In genomic region chr7:127809285-127809702, GRCh38 we compare ENCODE assay signal across 11 cellular contexts.
A peak's percentile ranks its signal among the peaks of the same experiment; 100 is the strongest.
DNase-seq lines count a peak whose midpoint lies in the region; ATAC-seq and TF ChIP-seq lines count a peak whose summit lies in the region.
"Had no signal": no experiment of that assay in that cellular context is flagged by ENCODE, and none has a peak within 500 bp of the region (broad histone marks: within the 10 kb centered on the region; RNA-seq: fewer than 3 reads in every experiment).

No MANE protein-coding gene starts in this region.

- no peaks in the 10 kb centered on the region for H3K27me3 Mint-ChIP-seq in activated CD4-positive, alpha-beta T cell treated with anti-CD3 and anti-CD28 coated beads for 36 hours
- H3K27me3 Mint-ChIP-seq in endothelial cell (ENCODE audit: unreplicated experiment), result peaks cover 6% of the 10 kb centered on the region
- no peaks in the 10 kb centered on the region for H3K27me3 Mint-ChIP-seq in progenitor cell of endocrine pancreas
- H3K27me3 Mint-ChIP-seq: IgD-negative memory B cell had no signal

- intact Hi-C loops in activated CD4-positive, alpha-beta T cell treated with anti-CD3 and anti-CD28 coated beads for 36 hours (cut with DNase I, micrococcal nuclease), result no loop called here

- H3K4me3 Mint-ChIP-seq in activated CD4-positive, alpha-beta T cell treated with anti-CD3 and anti-CD28 coated beads for 36 hours, result no peak overlapping the region
- no peak overlapping the region for H3K4me3 Mint-ChIP-seq in endothelial cell (ENCODE audit: unreplicated experiment)
- H3K4me3 Mint-ChIP-seq in progenitor cell of endocrine pancreas (ENCODE audit: low read depth), result no peak overlapping the region
- H3K4me3 Mint-ChIP-seq: IgD-negative memory B cell; mesothelial cell of epicardium; T-helper 1 cell treated with Interleukin-12 subunit alpha and Interleukin-12 subunit beta and Interleukin-4 antibody, amounts not matched to agents 30 μg/mL and 1 μg/mL, for 36 hours had no signal

- H3K4me1 Mint-ChIP-seq in activated CD4-positive, alpha-beta T cell treated with anti-CD3 and anti-CD28 coated beads for 36 hours, result peaks cover 39% of the 10 kb centered on the region
- H3K4me1 Mint-ChIP-seq in endothelial cell (ENCODE audit: unreplicated experiment) (peaks cover 66% of the 10 kb centered on the region), progenitor cell of endocrine pancreas (ENCODE audit: low read depth) (peaks cover 3% of the 10 kb centered on the region)

- TF ChIP-seq CTCF in endothelial cell (IDR thresholded peaks at IDR 0.05; ENCODE audit: unreplicated experiment), result no peak
- TF ChIP-seq CTCF in progenitor cell of endocrine pancreas (IDR thresholded peaks at IDR 0.05; ENCODE audit: unreplicated experiment), result no peak

- CTCF ChIA-PET in activated CD4-positive, alpha-beta T cell treated with anti-CD3 and anti-CD28 coated beads for 36 hours (lab: Charles Lee), result interaction anchor here (0.6 kb wide), 1 partner anchor 12 kb away, joined by 3 read pairs; no protein-coding TSS in a partner anchor

- peak; percentile 57 for ATAC-seq in activated CD4-positive, alpha-beta T cell treated with anti-CD3 and anti-CD28 coated beads for 36 hours
- ATAC-seq in GM18517 (IDR thresholded peaks at IDR 0.05; ENCODE audit: unreplicated experiment) (no peak), GM21723 (IDR thresholded peaks at IDR 0.05; ENCODE audit: unreplicated experiment) (no peak)

- H3K9me3 Mint-ChIP-seq in activated CD4-positive, alpha-beta T cell treated with anti-CD3 and anti-CD28 coated beads for 36 hours (ENCODE audit: low read depth), result no peaks in the 10 kb centered on the region
- H3K9me3 Mint-ChIP-seq in endothelial cell (ENCODE audit: unreplicated experiment) (no peaks in the 10 kb centered on the region), progenitor cell of endocrine pancreas (ENCODE audit: low read depth) (no peaks in the 10 kb centered on the region)
- H3K9me3 Mint-ChIP-seq: IgD-negative memory B cell; mesothelial cell of epicardium; T-helper 1 cell treated with Interleukin-12 subunit alpha and Interleukin-12 subunit beta and Interleukin-4 antibody, amounts not matched to agents 30 μg/mL and 1 μg/mL, for 36 hours had no signal

- POLR2A ChIA-PET in activated CD4-positive, alpha-beta T cell treated with anti-CD3 and anti-CD28 coated beads for 36 hours (lab: Charles Lee), result no interaction called here

- H3K36me3 Mint-ChIP-seq in activated CD4-positive, alpha-beta T cell treated with anti-CD3 and anti-CD28 coated beads for 36 hours (ENCODE audit: low read depth), result peaks cover 37% of the 10 kb centered on the region
- H3K36me3 Mint-ChIP-seq in endothelial cell (ENCODE audit: low read depth, unreplicated experiment) (peaks cover 31% of the 10 kb centered on the region), progenitor cell of endocrine pancreas (ENCODE audit: insufficient read depth) (peaks cover 6% of the 10 kb centered on the region)

- no peak overlapping the region for H3K27ac Mint-ChIP-seq in activated CD4-positive, alpha-beta T cell treated with anti-CD3 and anti-CD28 coated beads for 36 hours
- H3K27ac Mint-ChIP-seq in endothelial cell (ENCODE audit: unreplicated experiment) (peak overlapping the region; percentile 62), progenitor cell of endocrine pancreas (peak overlapping the region; percentile 43)
- H3K27ac Mint-ChIP-seq: IgD-negative memory B cell; mesothelial cell of epicardium; T-helper 1 cell treated with Interleukin-12 subunit alpha and Interleukin-12 subunit beta and Interleukin-4 antibody, amounts not matched to agents 30 μg/mL and 1 μg/mL, for 36 hours had no signal

- DNase-seq in activated CD4-positive, alpha-beta T cell treated with anti-CD3 and anti-CD28 coated beads for 36 hours, result peak; percentile 19
- no peak for DNase-seq in activated CD4-positive, alpha-beta T cell treated with anti-CD3 and anti-CD28 coated beads, Interleukin-2, amount 50 U/mL, for 4 hours
- peak; percentile 70 for DNase-seq in NCI-H2227 (lab: John Stamatoyannopoulos, UW; ENCODE audit: unreplicated experiment)
- DNase-seq in endothelial cell (ENCODE audit: low spot score), result no peak
- DNase-seq in progenitor cell of endocrine pancreas (ENCODE audit: low spot score, unreplicated experiment), result no peak
- no peak for DNase-seq in ecto neural progenitor cell (ENCODE audit: low spot score)

Comparison
In these comparisons a context has a peak if more than half of its experiments do, and no peak if none do; other contexts are left out.
1. DNase-seq: peak in activated CD4-positive, alpha-beta T cell treated with anti-CD3 and anti-CD28 coated beads for 36 hours (single experiment) and NCI-H2227 (single experiment); none in activated CD4-positive, alpha-beta T cell treated with anti-CD3 and anti-CD28 coated beads, Interleukin-2, amount 50 U/mL, for 4 hours (0 of 2), endothelial cell (single experiment), progenitor cell of endocrine pancreas (single experiment) and ecto neural progenitor cell (single experiment).